1 cellular context compared by ENCODE assay signal in the genomic region with DNA sequence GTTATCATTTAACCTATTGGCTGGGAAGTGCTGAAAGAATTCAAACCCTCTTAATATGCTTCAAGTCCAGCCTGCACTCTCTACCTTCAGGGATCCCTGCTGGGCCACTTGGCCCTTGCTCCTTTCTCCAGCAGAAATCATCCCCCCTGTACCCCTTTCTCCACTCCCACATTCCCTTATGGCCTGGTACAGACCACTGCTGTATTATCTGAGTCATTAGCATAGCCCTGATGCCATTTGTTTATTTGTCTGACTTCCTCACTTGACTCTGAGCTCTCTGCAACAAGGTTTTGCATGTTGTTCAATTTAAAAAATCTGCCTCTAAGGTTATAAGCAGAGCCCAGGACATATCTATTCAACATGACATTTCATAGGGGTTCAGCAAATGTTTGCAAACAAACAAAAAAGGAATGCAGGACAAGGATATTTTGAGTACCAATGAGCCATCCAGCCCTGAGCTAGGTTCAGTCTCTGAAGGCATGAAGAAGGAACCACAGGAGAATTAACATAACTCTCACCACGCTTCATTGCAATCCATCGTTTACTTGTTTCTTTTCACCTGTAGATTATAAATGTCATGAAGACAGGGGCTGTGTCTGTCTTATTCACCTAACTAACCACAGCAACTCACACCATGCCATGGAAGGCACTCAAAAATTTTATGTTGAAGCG.
TF ChIP-seq lines count a peak whose summit lies in the region.

No MANE protein-coding gene starts in this region.

TF ChIP-seq in IMR-90, 13 proteins besides CTCF, POLR2A, EP300 and RAD21:
- TF ChIP-seq SMC3 (IDR thresholded peaks at IDR 0.05; ENCODE audit: low read depth, low read length) (no peak), BHLHE40 (IDR thresholded peaks at IDR 0.05; ENCODE audit: low read depth, low read length) (no peak), RFX5 (IDR thresholded peaks at IDR 0.05; ENCODE audit: low read depth, low read length) (no peak), FOS (IDR thresholded peaks at IDR 0.05; ENCODE audit: low read depth, low read length) (no peak), NFE2L2 (IDR thresholded peaks at IDR 0.05; ENCODE audit: low read depth, low read length) (no peak), MAZ (IDR thresholded peaks at IDR 0.05; ENCODE audit: borderline replicate concordance, low read depth, low read length) (no peak), MAFK (IDR thresholded peaks at IDR 0.05; ENCODE audit: low read depth, low read length) (no peak), CHD1 (IDR thresholded peaks at IDR 0.05; ENCODE audit: low read depth, low read length) (no peak), RCOR1 (IDR thresholded peaks at IDR 0.05; ENCODE audit: insufficient replicate concordance, low read length) (no peak), CEBPB (IDR thresholded peaks at IDR 0.05; ENCODE audit: low read depth, low read length) (no peak), MXI1 (IDR thresholded peaks at IDR 0.05; ENCODE audit: borderline replicate concordance, low read depth, low read length) (no peak)
- TF ChIP-seq, protein P1, sequence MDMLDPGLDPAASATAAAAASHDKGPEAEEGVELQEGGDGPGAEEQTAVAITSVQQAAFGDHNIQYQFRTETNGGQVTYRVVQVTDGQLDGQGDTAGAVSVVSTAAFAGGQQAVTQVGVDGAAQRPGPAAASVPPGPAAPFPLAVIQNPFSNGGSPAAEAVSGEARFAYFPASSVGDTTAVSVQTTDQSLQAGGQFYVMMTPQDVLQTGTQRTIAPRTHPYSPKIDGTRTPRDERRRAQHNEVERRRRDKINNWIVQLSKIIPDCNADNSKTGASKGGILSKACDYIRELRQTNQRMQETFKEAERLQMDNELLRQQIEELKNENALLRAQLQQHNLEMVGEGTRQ (IDR thresholded peaks at IDR 0.05; ENCODE audit: low read depth, low read length) = no peak
- TF ChIP-seq, protein P2, sequence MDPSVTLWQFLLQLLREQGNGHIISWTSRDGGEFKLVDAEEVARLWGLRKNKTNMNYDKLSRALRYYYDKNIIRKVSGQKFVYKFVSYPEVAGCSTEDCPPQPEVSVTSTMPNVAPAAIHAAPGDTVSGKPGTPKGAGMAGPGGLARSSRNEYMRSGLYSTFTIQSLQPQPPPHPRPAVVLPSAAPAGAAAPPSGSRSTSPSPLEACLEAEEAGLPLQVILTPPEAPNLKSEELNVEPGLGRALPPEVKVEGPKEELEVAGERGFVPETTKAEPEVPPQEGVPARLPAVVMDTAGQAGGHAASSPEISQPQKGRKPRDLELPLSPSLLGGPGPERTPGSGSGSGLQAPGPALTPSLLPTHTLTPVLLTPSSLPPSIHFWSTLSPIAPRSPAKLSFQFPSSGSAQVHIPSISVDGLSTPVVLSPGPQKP (IDR thresholded peaks at IDR 0.05; ENCODE audit: borderline replicate concordance, low read depth, low read length) = no peak
